Comparison of ENCODE assay signal across 9 cellular contexts in genomic region chr12:63821781-63822251, GRCh38. TPM values are rescaled to one million over a fixed set of nuclear protein-coding genes. Genes with fewer than 3 reads are reported as not detected.
DNase-seq lines count a peak whose midpoint lies in the region; ATAC-seq and TF ChIP-seq lines count a peak whose summit lies in the region.
"Had no signal": no experiment of that assay in that cellular context is flagged by ENCODE, and none has a peak within 500 bp of the region (broad histone marks: within the 10 kb centered on the region; RNA-seq: fewer than 3 reads in every experiment).

No MANE protein-coding gene starts in this region.

- H3K9ac ChIP-seq in colonic mucosa (ENCODE audit: low read depth in 2 of 2, low read length in 2 of 2) (no peak overlapping the region), mucosa of stomach (ENCODE audit: low read length) (peak overlapping the region; percentile 31)

- H3K36me3 ChIP-seq in colonic mucosa (no peaks in the 10 kb centered on the region), mucosa of stomach (ENCODE audit: control insufficient read depth, insufficient read depth, low read length) (no peaks in the 10 kb centered on the region), aorta (ENCODE audit: control insufficient read depth in 1 of 2, insufficient read depth in 2 of 2, low read length in 1 of 2) (no peaks in the 10 kb centered on the region)

- peak; percentile 58 for ATAC-seq in Right ventricle myocardium inferior
- ATAC-seq in aorta (ENCODE audit: low FRiP score) = peak; percentile 57
- ATAC-seq in HG02852 (IDR thresholded peaks at IDR 0.05; ENCODE audit: unreplicated experiment) = no peak
- ATAC-seq in HG02973 (IDR thresholded peaks at IDR 0.05; ENCODE audit: unreplicated experiment) = no peak

- intact Hi-C loops in Right ventricle myocardium inferior (cut with DNase I) (no loop called here), cardiac septum (cut with DNase I) (no loop called here), colonic mucosa (cut with DNase I) (no loop called here), aorta (cut with DNase I) (no loop called here)

- H3K4me3 ChIP-seq in colonic mucosa (peak overlapping the region; percentile 8), mucosa of stomach (ENCODE audit: low read length) (peak overlapping the region; percentile 14), aorta (ENCODE audit: low read length in 2 of 2) (peak overlapping the region; percentile 20 to 70)

- H3K4me1 ChIP-seq in colonic mucosa (no peaks in the 10 kb centered on the region), mucosa of stomach (ENCODE audit: control insufficient read depth, insufficient read depth, low read length) (no peaks in the 10 kb centered on the region), aorta (ENCODE audit: control insufficient read depth in 1 of 2, insufficient read depth in 2 of 2, low read length in 2 of 2) (no peaks in the 10 kb centered on the region)

- no peaks in the 10 kb centered on the region for H3K27me3 ChIP-seq in colonic mucosa
- H3K27me3 ChIP-seq in mucosa of stomach (ENCODE audit: control insufficient read depth, insufficient read depth, low read length) = peaks cover 5% of the 10 kb centered on the region
- no peaks in the 10 kb centered on the region for H3K27me3 ChIP-seq in aorta (ENCODE audit: control insufficient read depth in 1 of 2, insufficient read depth in 2 of 2, low read length in 1 of 2)

- H3K9me3 ChIP-seq in colonic mucosa (no peaks in the 10 kb centered on the region), mucosa of stomach (ENCODE audit: control insufficient read depth, low read length) (no peaks in the 10 kb centered on the region), aorta (ENCODE audit: control insufficient read depth, low read length) (no peaks in the 10 kb centered on the region)

- H3K27ac ChIP-seq in colonic mucosa (no peak overlapping the region), aorta (ENCODE audit: low read depth in 1 of 2, low read length in 2 of 2) (no peak overlapping the region)
- H3K27ac ChIP-seq: C4-2B had no signal

- TF ChIP-seq CTCF in colonic mucosa (IDR thresholded peaks at IDR 0.05) = no peak

- DNase-seq in Right ventricle myocardium inferior (ENCODE audit: missing footprints) (peak; percentile 73), cardiac septum (ENCODE audit: low spot score) (no peak), colonic mucosa (no peak), aorta (peak in 1 of 2 donors; percentile 79), SKM-1 treated with dmso at 0.1 percent for 144 hours (lab: John Stamatoyannopoulos, UW; ENCODE audit: unreplicated experiment) (no peak)

- WGBS in aorta, 2 donors = 8 to 15% methylated on average over 38 of the region's 38 CpGs

RNA-seq across cellular contexts. Expression of gene SRGAP1, which starts 22.7 kb away (rescaled TPM):
- total RNA-seq in Right ventricle myocardium inferior = 2.2 TPM
- 5.9 TPM for total RNA-seq in cardiac septum
- total RNA-seq in colonic mucosa = 1 to 10 TPM; 8.7 to 9.8 TPM
- 10 to 100 TPM; 10.1 to 15.5 TPM for total RNA-seq in aorta
- 1 to 10 TPM in 1 of 2 donors, under 1 TPM in 1; 0.88 to 1.9 TPM for polyA plus RNA-seq in aorta

RNA-seq across cellular contexts. Expression of gene RXYLT1, which starts 42.1 kb away (rescaled TPM):
- 13.9 TPM for total RNA-seq in Right ventricle myocardium inferior
- 22.5 TPM for total RNA-seq in cardiac septum
- total RNA-seq in colonic mucosa = 10 to 100 TPM; 11.2 to 15.0 TPM
- 10 to 100 TPM; 13.2 to 16.5 TPM for total RNA-seq in aorta
- 10 to 100 TPM in 1 of 2 donors, 1 to 10 TPM in 1; 6.9 to 12.5 TPM for polyA plus RNA-seq in aorta

Comparison
In these comparisons a context has a peak if more than half of its experiments do, and no peak if none do; other contexts are left out.
1. ATAC-seq: peak in Right ventricle myocardium inferior (single experiment) and aorta (single experiment); none in HG02852 (single experiment) and HG02973 (single experiment).
2. Peak in every context shown above with its lines, with median percentiles within 50 percentile points of each other: H3K4me3 ChIP-seq.